8 cellular contexts compared by ENCODE assay signal in the genomic region with DNA sequence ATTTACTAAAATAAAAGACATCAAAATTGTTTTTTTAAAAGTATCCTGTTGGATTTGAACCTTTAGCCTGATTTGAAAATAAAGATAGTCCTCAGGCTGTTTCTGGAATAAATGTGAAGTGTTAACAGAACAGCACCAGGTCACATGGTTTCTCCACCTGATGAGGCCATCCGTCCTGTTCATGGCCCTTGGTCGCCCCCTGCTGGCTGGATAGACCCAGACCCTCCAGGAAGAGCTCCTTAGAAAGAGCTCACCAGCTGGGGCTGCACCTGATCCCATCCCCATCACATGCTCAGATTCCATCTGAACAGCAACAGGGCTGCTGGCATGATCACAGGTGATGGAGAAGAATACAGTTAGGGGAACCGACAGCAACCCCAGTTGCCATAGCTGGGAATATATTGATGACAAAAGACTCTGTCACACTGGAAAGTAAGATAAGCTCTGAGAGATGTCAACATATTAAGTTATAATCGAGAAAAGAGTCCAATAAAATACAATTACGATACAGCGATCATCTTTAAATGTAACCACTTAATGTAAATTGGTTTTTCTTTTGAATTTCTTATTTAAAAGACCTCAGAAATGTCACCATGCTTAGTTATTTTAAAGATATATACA. TPM values are rescaled to one million over a fixed set of nuclear protein-coding genes. Genes with fewer than 3 reads are reported as not detected.
DNase-seq lines count a peak whose midpoint lies in the region; ATAC-seq and TF ChIP-seq lines count a peak whose summit lies in the region.

No MANE protein-coding gene starts in this region.

- TF ChIP-seq POLR2A in gastrocnemius medialis (IDR thresholded peaks at IDR 0.05): no peak

- no peaks in the 10 kb centered on the region for H3K4me1 ChIP-seq in gastrocnemius medialis

- no peak overlapping the region for H3K27ac Mint-ChIP-seq in T-helper 17 cell

- no peaks in the 10 kb centered on the region for H3K36me3 Mint-ChIP-seq in T-helper 17 cell (ENCODE audit: low read depth)

- no peaks in the 10 kb centered on the region for H3K36me3 ChIP-seq in gastrocnemius medialis

- DNase-seq in NCI-H1417 treated with DMSO at 0.1 percent for 48 hours (lab: John Stamatoyannopoulos, UW): peak; percentile 8
- peak; percentile 62 to 85 (median 66) for DNase-seq in T-helper 17 cell
- peak; percentile 79 for DNase-seq in amniotic epithelial cell (ENCODE audit: low read depth)
- peak; percentile 90 for DNase-seq in left ventricle myocardium superior
- peak; percentile 32 to 69 for DNase-seq in gastrocnemius medialis
- no peak for DNase-seq in cerebellar nuclear complex (lab: John Stamatoyannopoulos, UW)

- intact Hi-C loops in left ventricle myocardium superior (cut with micrococcal nuclease): no loop called here
- intact Hi-C loops in gastrocnemius medialis (cut with DNase I; ENCODE audit: low total_unique reads): no loop called here

- H3K4me3 ChIP-seq in gastrocnemius medialis: no peak overlapping the region

- H3K4me3 Mint-ChIP-seq in T-helper 17 cell: no peak overlapping the region

- H3K4me1 Mint-ChIP-seq in T-helper 17 cell: no peaks in the 10 kb centered on the region

- H3K27ac ChIP-seq in gastrocnemius medialis: no peak overlapping the region

- no peaks in the 10 kb centered on the region for H3K9me3 ChIP-seq in T-helper 17 cell (ENCODE audit: control insufficient read depth, low read length, poor library complexity, severe bottlenecking)
- no peaks in the 10 kb centered on the region for H3K9me3 ChIP-seq in gastrocnemius medialis

- peaks cover 12% of the 10 kb centered on the region for H3K27me3 Mint-ChIP-seq in T-helper 17 cell

- peak; percentile 57 to 79 (median 66) for TF ChIP-seq CTCF in gastrocnemius medialis (IDR thresholded peaks at IDR 0.05 in 4 of 5, conservative IDR thresholded peaks at IDR 0.05 in 1 of 5)

- no peaks in the 10 kb centered on the region for H3K27me3 ChIP-seq in gastrocnemius medialis

- ATAC-seq in GM18502 (IDR thresholded peaks at IDR 0.05; ENCODE audit: poor library complexity, unreplicated experiment) (peak; percentile 100), HG02840 (IDR thresholded peaks at IDR 0.05; ENCODE audit: low FRiP score, unreplicated experiment) (peak; percentile 96), T-helper 17 cell (peak; percentile 100), left ventricle myocardium superior (peak; percentile 78), gastrocnemius medialis (peak; percentile 39 to 66)

- in situ Hi-C loops in gastrocnemius medialis (cut with MboI; ENCODE audit: low sequenced_read_pairs in 4 of 4): no loop called here

RNA-seq across cellular contexts. Expression of gene OR2A14, which starts 4.8 kb away (rescaled TPM):
- total RNA-seq in T-helper 17 cell (not detected), left ventricle myocardium superior (not detected), gastrocnemius medialis (not detected)

RNA-seq across cellular contexts. Expression of gene OR2A2, which starts 18.4 kb away (rescaled TPM):
- total RNA-seq in T-helper 17 cell: not detected
- not detected for total RNA-seq in left ventricle myocardium superior
- not detected for total RNA-seq in gastrocnemius medialis

RNA-seq across cellular contexts. Expression of gene OR2A12, which starts 41.7 kb away (rescaled TPM):
- not detected for total RNA-seq in T-helper 17 cell
- not detected for total RNA-seq in left ventricle myocardium superior
- not detected for total RNA-seq in gastrocnemius medialis

RNA-seq across cellular contexts. Expression of gene CTAGE4, which starts 55.4 kb away (rescaled TPM):
- total RNA-seq in T-helper 17 cell (under 1 TPM in 1 of 2 donors, not detected in 1; 0.32 TPM), left ventricle myocardium superior (0.62 TPM), gastrocnemius medialis (not detected)

RNA-seq across cellular contexts. Expression of gene OR2A25, which starts 58.2 kb away (rescaled TPM):
- total RNA-seq in T-helper 17 cell: not detected
- not detected for total RNA-seq in left ventricle myocardium superior
- total RNA-seq in gastrocnemius medialis: not detected

Comparison
In these comparisons a context has a peak if more than half of its experiments do, and no peak if none do; other contexts are left out.
1. DNase-seq: peak in NCI-H1417 treated with DMSO at 0.1 percent for 48 hours (single experiment), T-helper 17 cell (3 of 3), amniotic epithelial cell (single experiment), left ventricle myocardium superior (single experiment) and gastrocnemius medialis (2 of 2); none in cerebellar nuclear complex (0 of 2).
2. Peak in every context shown above with its lines, with median percentiles within 50 percentile points of each other: ATAC-seq.